Comparison of ENCODE assay signal across 1 cellular context in the genomic region with DNA sequence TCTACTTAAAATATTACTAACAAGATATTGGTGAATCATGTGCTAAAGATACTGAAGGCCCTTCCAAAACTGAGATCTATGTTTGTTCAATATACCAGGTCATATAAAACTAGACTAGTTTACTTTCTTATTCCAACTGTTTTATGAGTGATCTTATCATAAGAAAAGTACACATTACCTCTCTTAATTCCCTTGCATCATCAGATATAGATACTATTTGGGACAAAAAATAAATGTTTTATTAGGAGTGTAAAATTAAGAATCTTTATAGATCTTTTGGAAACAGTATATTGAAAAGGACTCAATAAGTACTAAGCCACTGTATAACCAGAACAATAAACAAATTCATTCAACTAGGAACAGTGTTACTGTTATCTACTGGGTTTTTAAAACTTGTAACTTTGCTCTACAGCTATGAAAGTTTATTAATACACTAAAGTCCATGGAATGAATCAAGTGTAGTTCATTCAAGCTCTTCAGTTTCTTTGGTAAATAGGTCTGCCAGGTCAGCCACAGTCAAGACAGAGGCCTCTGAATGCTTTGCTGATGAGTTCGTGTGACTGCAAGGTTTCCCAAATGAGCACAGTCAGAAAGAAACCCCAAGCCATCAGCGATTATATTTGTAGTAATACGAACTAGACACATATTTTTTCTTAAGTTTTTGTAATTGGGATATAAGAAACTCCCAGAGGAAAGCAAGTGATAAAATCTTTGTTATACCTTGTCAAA.
TF ChIP-seq lines count a peak whose summit lies in the region.

No MANE protein-coding gene starts in this region.

TF ChIP-seq in HEK293, 187 proteins besides CTCF, POLR2A, EP300 and RAD21:
- TF ChIP-seq, protein P1, sequence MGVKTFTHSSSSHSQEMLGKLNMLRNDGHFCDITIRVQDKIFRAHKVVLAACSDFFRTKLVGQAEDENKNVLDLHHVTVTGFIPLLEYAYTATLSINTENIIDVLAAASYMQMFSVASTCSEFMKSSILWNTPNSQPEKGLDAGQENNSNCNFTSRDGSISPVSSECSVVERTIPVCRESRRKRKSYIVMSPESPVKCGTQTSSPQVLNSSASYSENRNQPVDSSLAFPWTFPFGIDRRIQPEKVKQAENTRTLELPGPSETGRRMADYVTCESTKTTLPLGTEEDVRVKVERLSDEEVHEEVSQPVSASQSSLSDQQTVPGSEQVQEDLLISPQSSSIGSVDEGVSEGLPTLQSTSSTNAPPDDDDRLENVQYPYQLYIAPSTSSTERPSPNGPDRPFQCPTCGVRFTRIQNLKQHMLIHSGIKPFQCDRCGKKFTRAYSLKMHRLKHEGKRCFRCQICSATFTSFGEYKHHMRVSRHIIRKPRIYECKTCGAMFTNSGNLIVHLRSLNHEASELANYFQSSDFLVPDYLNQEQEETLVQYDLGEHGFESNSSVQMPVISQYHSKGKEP (tag by site-specific recombination; IDR thresholded peaks at IDR 0.05): no peak
- TF ChIP-seq, protein P2, sequence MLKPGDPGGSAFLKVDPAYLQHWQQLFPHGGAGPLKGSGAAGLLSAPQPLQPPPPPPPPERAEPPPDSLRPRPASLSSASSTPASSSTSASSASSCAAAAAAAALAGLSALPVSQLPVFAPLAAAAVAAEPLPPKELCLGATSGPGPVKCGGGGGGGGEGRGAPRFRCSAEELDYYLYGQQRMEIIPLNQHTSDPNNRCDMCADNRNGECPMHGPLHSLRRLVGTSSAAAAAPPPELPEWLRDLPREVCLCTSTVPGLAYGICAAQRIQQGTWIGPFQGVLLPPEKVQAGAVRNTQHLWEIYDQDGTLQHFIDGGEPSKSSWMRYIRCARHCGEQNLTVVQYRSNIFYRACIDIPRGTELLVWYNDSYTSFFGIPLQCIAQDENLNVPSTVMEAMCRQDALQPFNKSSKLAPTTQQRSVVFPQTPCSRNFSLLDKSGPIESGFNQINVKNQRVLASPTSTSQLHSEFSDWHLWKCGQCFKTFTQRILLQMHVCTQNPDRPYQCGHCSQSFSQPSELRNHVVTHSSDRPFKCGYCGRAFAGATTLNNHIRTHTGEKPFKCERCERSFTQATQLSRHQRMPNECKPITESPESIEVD (tag by site-specific recombination; IDR thresholded peaks at IDR 0.05): peak; percentile 48
- 0 out of 2 replicates have a peak, but pooled peaks have one; percentile 36 for TF ChIP-seq ZNF843 (tag by site-specific recombination; IDR thresholded peaks at IDR 0.05)
